In the genomic region with DNA sequence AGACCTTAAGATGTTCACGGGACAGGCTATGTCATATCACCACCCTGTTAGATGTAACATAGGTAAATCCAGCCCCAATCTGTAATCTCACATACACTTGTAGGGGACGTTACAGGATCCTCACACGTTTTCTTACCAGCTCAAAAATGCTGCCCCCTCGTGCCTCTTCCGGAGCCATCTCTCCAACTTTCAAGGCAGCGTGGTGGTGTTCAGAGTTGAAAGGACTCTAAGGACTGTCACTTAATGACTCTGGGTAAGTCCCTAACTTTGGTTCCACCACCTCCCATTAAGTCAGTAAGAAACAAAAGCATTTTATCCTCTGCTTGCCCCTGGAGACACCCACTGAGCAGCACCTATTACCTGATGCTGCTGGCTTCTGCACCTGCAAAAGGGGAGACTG, we compare ENCODE assay signal across 1 cellular context.
TF ChIP-seq lines count a peak whose summit lies in the region.

No MANE protein-coding gene starts in this region.

TF ChIP-seq in GM12878, 131 proteins besides CTCF, POLR2A, EP300 and RAD21 (continues in another document):
- TF ChIP-seq MYB (IDR thresholded peaks at IDR 0.05; ENCODE audit: borderline replicate concordance, low read depth, low read length) (no peak), IRF4 (IDR thresholded peaks at IDR 0.05; ENCODE audit: low read depth, low read length) (no peak), NBN (IDR thresholded peaks at IDR 0.05) (peak; percentile 67; the same call in 1 of the 2 replicates), FOS (IDR thresholded peaks at IDR 0.05; ENCODE audit: borderline replicate concordance, extremely low read depth, insufficient read length) (no peak), MXI1 (IDR thresholded peaks at IDR 0.05; ENCODE audit: low read depth, low read length) (peak; percentile 87), KDM1A (IDR thresholded peaks at IDR 0.05; ENCODE audit: borderline replicate concordance) (no peak), MEF2B (IDR thresholded peaks at IDR 0.05; ENCODE audit: partially characterized antibody, poor library complexity, severe bottlenecking) (peak; percentile 54), MYC (IDR thresholded peaks at IDR 0.05; ENCODE audit: insufficient read depth, insufficient read length, insufficient replicate concordance, low read length, severe bottlenecking) (no peak), SIN3A (IDR thresholded peaks at IDR 0.05; ENCODE audit: low read depth, low read length) (no peak), ZNF217 (IDR thresholded peaks at IDR 0.05) (no peak), TBL1XR1 (IDR thresholded peaks at IDR 0.05; ENCODE audit: low read depth, low read length) (no peak), TARDBP (IDR thresholded peaks at IDR 0.05; ENCODE audit: borderline replicate concordance) (no peak), WRNIP1 (IDR thresholded peaks at IDR 0.05; ENCODE audit: borderline replicate concordance, low read depth, low read length) (no peak), CREB1 (IDR thresholded peaks at IDR 0.05; ENCODE audit: low read depth) (no peak), BHLHE40 (IDR thresholded peaks at IDR 0.05; ENCODE audit: borderline replicate concordance in 1 of 2, low read depth in 2 of 2, low read length in 1 of 2) (peak; percentile 38 to 52; a peak in 3 of 4 replicates), RELA (IDR thresholded peaks at IDR 0.05; ENCODE audit: borderline replicate concordance, partially characterized antibody) (peak; percentile 51), JUNB (IDR thresholded peaks at IDR 0.05) (no peak), SMC3 (IDR thresholded peaks at IDR 0.05; ENCODE audit: borderline replicate concordance, low read length) (peak; percentile 49; the same call in 1 of the 2 replicates), NFYA (IDR thresholded peaks at IDR 0.05; ENCODE audit: borderline replicate concordance, low read depth, low read length) (no peak), BCL11A (IDR thresholded peaks at IDR 0.05; ENCODE audit: low read depth, low read length) (no peak), YBX1 (IDR thresholded peaks at IDR 0.05) (no peak), PAX5 (IDR thresholded peaks at IDR 0.05; ENCODE audit: borderline replicate concordance, low read depth, low read length) (no peak), ZZZ3 (IDR thresholded peaks at IDR 0.05; ENCODE audit: control insufficient read depth, insufficient read length, low read depth) (no peak), LARP7 (IDR thresholded peaks at IDR 0.05) (no peak), SRF (IDR thresholded peaks at IDR 0.05; ENCODE audit: low read depth in 2 of 2, low read length in 2 of 2) (no peak), FOXM1 (IDR thresholded peaks at IDR 0.05; ENCODE audit: low read depth, low read length) (no peak), ZNF24 (IDR thresholded peaks at IDR 0.05) (no peak)
- TF ChIP-seq, protein P1, sequence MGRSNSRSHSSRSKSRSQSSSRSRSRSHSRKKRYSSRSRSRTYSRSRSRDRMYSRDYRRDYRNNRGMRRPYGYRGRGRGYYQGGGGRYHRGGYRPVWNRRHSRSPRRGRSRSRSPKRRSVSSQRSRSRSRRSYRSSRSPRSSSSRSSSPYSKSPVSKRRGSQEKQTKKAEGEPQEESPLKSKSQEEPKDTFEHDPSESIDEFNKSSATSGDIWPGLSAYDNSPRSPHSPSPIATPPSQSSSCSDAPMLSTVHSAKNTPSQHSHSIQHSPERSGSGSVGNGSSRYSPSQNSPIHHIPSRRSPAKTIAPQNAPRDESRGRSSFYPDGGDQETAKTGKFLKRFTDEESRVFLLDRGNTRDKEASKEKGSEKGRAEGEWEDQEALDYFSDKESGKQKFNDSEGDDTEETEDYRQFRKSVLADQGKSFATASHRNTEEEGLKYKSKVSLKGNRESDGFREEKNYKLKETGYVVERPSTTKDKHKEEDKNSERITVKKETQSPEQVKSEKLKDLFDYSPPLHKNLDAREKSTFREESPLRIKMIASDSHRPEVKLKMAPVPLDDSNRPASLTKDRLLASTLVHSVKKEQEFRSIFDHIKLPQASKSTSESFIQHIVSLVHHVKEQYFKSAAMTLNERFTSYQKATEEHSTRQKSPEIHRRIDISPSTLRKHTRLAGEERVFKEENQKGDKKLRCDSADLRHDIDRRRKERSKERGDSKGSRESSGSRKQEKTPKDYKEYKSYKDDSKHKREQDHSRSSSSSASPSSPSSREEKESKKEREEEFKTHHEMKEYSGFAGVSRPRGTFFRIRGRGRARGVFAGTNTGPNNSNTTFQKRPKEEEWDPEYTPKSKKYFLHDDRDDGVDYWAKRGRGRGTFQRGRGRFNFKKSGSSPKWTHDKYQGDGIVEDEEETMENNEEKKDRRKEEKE (IDR thresholded peaks at IDR 0.05) = no peak
- TF ChIP-seq, protein P2, sequence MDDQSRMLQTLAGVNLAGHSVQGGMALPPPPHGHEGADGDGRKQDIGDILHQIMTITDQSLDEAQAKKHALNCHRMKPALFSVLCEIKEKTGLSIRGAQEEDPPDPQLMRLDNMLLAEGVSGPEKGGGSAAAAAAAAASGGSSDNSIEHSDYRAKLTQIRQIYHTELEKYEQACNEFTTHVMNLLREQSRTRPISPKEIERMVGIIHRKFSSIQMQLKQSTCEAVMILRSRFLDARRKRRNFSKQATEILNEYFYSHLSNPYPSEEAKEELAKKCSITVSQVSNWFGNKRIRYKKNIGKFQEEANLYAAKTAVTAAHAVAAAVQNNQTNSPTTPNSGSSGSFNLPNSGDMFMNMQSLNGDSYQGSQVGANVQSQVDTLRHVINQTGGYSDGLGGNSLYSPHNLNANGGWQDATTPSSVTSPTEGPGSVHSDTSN (IDR thresholded peaks at IDR 0.05; ENCODE audit: insufficient replicate concordance, low read depth, low read length) = no peak
- TF ChIP-seq, protein P3, sequence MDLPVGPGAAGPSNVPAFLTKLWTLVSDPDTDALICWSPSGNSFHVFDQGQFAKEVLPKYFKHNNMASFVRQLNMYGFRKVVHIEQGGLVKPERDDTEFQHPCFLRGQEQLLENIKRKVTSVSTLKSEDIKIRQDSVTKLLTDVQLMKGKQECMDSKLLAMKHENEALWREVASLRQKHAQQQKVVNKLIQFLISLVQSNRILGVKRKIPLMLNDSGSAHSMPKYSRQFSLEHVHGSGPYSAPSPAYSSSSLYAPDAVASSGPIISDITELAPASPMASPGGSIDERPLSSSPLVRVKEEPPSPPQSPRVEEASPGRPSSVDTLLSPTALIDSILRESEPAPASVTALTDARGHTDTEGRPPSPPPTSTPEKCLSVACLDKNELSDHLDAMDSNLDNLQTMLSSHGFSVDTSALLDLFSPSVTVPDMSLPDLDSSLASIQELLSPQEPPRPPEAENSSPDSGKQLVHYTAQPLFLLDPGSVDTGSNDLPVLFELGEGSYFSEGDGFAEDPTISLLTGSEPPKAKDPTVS (IDR thresholded peaks at IDR 0.05; ENCODE audit: low read depth, low read length) = no peak
- TF ChIP-seq, protein P4, sequence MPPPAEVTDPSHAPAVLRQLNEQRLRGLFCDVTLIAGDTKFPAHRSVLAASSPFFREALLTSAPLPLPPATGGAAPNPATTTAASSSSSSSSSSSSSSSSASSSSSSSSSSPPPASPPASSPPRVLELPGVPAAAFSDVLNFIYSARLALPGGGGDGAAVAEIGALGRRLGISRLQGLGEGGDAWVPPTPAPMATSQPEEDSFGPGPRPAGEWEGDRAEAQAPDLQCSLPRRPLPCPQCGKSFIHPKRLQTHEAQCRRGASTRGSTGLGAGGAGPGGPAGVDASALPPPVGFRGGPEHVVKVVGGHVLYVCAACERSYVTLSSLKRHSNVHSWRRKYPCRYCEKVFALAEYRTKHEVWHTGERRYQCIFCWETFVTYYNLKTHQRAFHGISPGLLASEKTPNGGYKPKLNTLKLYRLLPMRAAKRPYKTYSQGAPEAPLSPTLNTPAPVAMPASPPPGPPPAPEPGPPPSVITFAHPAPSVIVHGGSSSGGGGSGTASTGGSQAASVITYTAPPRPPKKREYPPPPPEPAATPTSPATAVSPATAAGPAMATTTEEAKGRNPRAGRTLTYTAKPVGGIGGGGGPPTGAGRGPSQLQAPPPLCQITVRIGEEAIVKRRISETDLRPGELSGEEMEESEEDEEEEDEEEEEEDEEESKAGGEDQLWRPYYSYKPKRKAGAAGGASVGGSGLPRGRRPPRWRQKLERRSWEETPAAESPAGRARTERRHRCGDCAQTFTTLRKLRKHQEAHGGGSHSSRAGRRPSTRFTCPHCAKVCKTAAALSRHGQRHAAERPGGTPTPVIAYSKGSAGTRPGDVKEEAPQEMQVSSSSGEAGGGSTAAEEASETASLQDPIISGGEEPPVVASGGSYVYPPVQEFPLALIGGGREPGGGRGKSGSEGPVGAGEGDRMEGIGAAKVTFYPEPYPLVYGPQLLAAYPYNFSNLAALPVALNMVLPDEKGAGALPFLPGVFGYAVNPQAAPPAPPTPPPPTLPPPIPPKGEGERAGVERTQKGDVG (CRISPR knock-in tag; IDR thresholded peaks at IDR 0.05) = no peak
- TF ChIP-seq, protein P5, sequence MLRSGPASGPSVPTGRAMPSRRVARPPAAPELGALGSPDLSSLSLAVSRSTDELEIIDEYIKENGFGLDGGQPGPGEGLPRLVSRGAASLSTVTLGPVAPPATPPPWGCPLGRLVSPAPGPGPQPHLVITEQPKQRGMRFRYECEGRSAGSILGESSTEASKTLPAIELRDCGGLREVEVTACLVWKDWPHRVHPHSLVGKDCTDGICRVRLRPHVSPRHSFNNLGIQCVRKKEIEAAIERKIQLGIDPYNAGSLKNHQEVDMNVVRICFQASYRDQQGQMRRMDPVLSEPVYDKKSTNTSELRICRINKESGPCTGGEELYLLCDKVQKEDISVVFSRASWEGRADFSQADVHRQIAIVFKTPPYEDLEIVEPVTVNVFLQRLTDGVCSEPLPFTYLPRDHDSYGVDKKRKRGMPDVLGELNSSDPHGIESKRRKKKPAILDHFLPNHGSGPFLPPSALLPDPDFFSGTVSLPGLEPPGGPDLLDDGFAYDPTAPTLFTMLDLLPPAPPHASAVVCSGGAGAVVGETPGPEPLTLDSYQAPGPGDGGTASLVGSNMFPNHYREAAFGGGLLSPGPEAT (IDR thresholded peaks at IDR 0.05; ENCODE audit: low read depth) = 0 out of 2 replicates have a peak, but pooled peaks have one; percentile 41
- TF ChIP-seq, protein P6, sequence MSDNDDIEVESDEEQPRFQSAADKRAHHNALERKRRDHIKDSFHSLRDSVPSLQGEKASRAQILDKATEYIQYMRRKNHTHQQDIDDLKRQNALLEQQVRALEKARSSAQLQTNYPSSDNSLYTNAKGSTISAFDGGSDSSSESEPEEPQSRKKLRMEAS (IDR thresholded peaks at IDR 0.05; ENCODE audit: low read depth, low read length) = no peak
- TF ChIP-seq, protein P7, sequence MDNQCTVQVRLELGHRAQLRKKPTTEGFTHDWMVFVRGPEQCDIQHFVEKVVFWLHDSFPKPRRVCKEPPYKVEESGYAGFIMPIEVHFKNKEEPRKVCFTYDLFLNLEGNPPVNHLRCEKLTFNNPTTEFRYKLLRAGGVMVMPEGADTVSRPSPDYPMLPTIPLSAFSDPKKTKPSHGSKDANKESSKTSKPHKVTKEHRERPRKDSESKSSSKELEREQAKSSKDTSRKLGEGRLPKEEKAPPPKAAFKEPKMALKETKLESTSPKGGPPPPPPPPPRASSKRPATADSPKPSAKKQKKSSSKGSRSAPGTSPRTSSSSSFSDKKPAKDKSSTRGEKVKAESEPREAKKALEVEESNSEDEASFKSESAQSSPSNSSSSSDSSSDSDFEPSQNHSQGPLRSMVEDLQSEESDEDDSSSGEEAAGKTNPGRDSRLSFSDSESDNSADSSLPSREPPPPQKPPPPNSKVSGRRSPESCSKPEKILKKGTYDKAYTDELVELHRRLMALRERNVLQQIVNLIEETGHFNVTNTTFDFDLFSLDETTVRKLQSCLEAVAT (IDR thresholded peaks at IDR 0.05) = 0 out of 2 replicates have a peak, but pooled peaks have one; percentile 18
- TF ChIP-seq, protein P8, sequence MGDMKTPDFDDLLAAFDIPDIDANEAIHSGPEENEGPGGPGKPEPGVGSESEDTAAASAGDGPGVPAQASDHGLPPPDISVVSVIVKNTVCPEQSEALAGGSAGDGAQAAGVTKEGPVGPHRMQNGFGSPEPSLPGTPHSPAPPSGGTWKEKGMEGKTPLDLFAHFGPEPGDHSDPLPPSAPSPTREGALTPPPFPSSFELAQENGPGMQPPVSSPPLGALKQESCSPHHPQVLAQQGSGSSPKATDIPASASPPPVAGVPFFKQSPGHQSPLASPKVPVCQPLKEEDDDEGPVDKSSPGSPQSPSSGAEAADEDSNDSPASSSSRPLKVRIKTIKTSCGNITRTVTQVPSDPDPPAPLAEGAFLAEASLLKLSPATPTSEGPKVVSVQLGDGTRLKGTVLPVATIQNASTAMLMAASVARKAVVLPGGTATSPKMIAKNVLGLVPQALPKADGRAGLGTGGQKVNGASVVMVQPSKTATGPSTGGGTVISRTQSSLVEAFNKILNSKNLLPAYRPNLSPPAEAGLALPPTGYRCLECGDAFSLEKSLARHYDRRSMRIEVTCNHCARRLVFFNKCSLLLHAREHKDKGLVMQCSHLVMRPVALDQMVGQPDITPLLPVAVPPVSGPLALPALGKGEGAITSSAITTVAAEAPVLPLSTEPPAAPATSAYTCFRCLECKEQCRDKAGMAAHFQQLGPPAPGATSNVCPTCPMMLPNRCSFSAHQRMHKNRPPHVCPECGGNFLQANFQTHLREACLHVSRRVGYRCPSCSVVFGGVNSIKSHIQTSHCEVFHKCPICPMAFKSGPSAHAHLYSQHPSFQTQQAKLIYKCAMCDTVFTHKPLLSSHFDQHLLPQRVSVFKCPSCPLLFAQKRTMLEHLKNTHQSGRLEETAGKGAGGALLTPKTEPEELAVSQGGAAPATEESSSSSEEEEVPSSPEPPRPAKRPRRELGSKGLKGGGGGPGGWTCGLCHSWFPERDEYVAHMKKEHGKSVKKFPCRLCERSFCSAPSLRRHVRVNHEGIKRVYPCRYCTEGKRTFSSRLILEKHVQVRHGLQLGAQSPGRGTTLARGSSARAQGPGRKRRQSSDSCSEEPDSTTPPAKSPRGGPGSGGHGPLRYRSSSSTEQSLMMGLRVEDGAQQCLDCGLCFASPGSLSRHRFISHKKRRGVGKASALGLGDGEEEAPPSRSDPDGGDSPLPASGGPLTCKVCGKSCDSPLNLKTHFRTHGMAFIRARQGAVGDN (IDR thresholded peaks at IDR 0.05) = 0 out of 2 replicates have a peak, but pooled peaks have one; percentile 32
- TF ChIP-seq, protein P9, sequence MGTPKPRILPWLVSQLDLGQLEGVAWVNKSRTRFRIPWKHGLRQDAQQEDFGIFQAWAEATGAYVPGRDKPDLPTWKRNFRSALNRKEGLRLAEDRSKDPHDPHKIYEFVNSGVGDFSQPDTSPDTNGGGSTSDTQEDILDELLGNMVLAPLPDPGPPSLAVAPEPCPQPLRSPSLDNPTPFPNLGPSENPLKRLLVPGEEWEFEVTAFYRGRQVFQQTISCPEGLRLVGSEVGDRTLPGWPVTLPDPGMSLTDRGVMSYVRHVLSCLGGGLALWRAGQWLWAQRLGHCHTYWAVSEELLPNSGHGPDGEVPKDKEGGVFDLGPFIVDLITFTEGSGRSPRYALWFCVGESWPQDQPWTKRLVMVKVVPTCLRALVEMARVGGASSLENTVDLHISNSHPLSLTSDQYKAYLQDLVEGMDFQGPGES (IDR thresholded peaks at IDR 0.05) = no peak
- TF ChIP-seq, protein P10, sequence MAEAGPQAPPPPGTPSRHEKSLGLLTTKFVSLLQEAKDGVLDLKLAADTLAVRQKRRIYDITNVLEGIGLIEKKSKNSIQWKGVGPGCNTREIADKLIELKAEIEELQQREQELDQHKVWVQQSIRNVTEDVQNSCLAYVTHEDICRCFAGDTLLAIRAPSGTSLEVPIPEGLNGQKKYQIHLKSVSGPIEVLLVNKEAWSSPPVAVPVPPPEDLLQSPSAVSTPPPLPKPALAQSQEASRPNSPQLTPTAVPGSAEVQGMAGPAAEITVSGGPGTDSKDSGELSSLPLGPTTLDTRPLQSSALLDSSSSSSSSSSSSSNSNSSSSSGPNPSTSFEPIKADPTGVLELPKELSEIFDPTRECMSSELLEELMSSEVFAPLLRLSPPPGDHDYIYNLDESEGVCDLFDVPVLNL (IDR thresholded peaks at IDR 0.05; ENCODE audit: low read depth, low read length) = no peak
